Comparison of ENCODE assay signal across 8 cellular contexts in genomic region chr12:56190695-56191155, GRCh38. TPM values are rescaled to one million over a fixed set of nuclear protein-coding genes. Genes with fewer than 3 reads are reported as not detected.
DNase-seq lines count a peak whose midpoint lies in the region; ATAC-seq and TF ChIP-seq lines count a peak whose summit lies in the region.

No MANE protein-coding gene starts in this region.

- H3K4me2 ChIP-seq in GM23248 (ENCODE audit: unreplicated experiment): peak overlapping the region; percentile 100
- peak overlapping the region; percentile 32 for H3K4me2 ChIP-seq in fibroblast of lung (ENCODE audit: extremely low read depth, insufficient read depth, low read length)

- peak overlapping the region; percentile 100 for H3K4me3 ChIP-seq in GM23248
- H3K4me3 ChIP-seq in fibroblast of lung (replicated peaks in 1 of 4; ENCODE audit: control extremely low read depth in 1 of 4, insufficient read depth in 1 of 4, low read depth in 3 of 4, low read length in 4 of 4): peak overlapping the region in 2 of 4 experiments; percentile 90 to 91

- no peak overlapping the region for H3K27ac ChIP-seq in GM23248
- H3K27ac ChIP-seq in fibroblast of lung (ENCODE audit: insufficient read depth, low read length): no peak overlapping the region

- WGBS in GM23248 (ENCODE audit: low coverage in 1 of 2, low lambda C conversion rate in 2 of 2, missing lambda C conversion rate in 2 of 2), 2 experiments: 26% methylated on average over 9 of the region's 9 CpGs

- in situ Hi-C loops in GM23248 (cut with MboI): no loop called here

- DNase-seq in GM23248: peak; percentile 27
- peak; percentile 28 for DNase-seq in RKO (ENCODE audit: low spot score)
- peak in 1 of 2 donors; percentile 21 for DNase-seq in fibroblast of lung (ENCODE audit: low read depth in 2 of 2)
- peak; percentile 16 for DNase-seq in renal cortical epithelial cell (ENCODE audit: low read depth)
- no peak for DNase-seq in NCI-H2107 (lab: John Stamatoyannopoulos, UW)
- DNase-seq in activated CD4-positive, alpha-beta T cell treated with anti-CD3 and anti-CD28 coated beads for 4 hours: no peak
- no peak for DNase-seq in NCI-H1048 (lab: John Stamatoyannopoulos, UW)

- H2AFZ ChIP-seq in GM23248 (peak overlapping the region; percentile 100), fibroblast of lung (ENCODE audit: low read length) (peak overlapping the region; percentile 30)

- no peaks in the 10 kb centered on the region for H3K27me3 ChIP-seq in GM23248 (replicated peaks; ENCODE audit: insufficient read depth)
- H3K27me3 ChIP-seq in fibroblast of lung (ENCODE audit: control insufficient read depth, insufficient read depth, low read length): no peaks in the 10 kb centered on the region

- H3K36me3 ChIP-seq in GM23248 (ENCODE audit: low read depth): peaks cover 4% of the 10 kb centered on the region; the same call in 1 of the 2 replicates
- H3K36me3 ChIP-seq in fibroblast of lung (ENCODE audit: control insufficient read depth, insufficient read depth, low read length): no peaks in the 10 kb centered on the region

- H4K20me1 ChIP-seq in GM23248 (ENCODE audit: insufficient read depth): no peaks in the 10 kb centered on the region
- H4K20me1 ChIP-seq in fibroblast of lung (ENCODE audit: control insufficient read depth, extremely low read depth, insufficient read depth, low read length): no peaks in the 10 kb centered on the region

- peaks cover 11% of the 10 kb centered on the region; the same call in 1 of the 2 replicates for H3F3A ChIP-seq in GM23248 (ENCODE audit: insufficient read depth)

- no peak for TF ChIP-seq CTCF in fibroblast of lung (conservative IDR thresholded peaks at IDR 0.05 in 1 of 2, IDR thresholded peaks at IDR 0.05 in 1 of 2; ENCODE audit: low read depth in 1 of 2, low read length in 2 of 2)

- H3K9me2 ChIP-seq in GM23248 (ENCODE audit: insufficient read depth): no peaks in the 10 kb centered on the region

- H3K9me3 ChIP-seq in GM23248 (ENCODE audit: low read depth): no peaks in the 10 kb centered on the region
- no peaks in the 10 kb centered on the region for H3K9me3 ChIP-seq in fibroblast of lung (ENCODE audit: control insufficient read depth, insufficient read depth, low read depth, low read length)

- peaks cover 36% of the 10 kb centered on the region for H3K79me2 ChIP-seq in GM23248 (ENCODE audit: insufficient read depth)
- H3K79me2 ChIP-seq in fibroblast of lung (ENCODE audit: control insufficient read depth, insufficient read depth, low read length): peaks cover 30% of the 10 kb centered on the region

- H3K4me1 ChIP-seq in GM23248 (ENCODE audit: insufficient read depth) (peaks cover 11% of the 10 kb centered on the region; the same call in 1 of the 2 replicates), fibroblast of lung (ENCODE audit: control insufficient read depth, extremely low read depth, insufficient read depth, low read length) (peaks cover 5% of the 10 kb centered on the region)

- no peak for ATAC-seq in HG03025 (IDR thresholded peaks at IDR 0.05; ENCODE audit: low FRiP score, unreplicated experiment)

- H3K9ac ChIP-seq in GM23248 (peak overlapping the region; percentile 83), fibroblast of lung (ENCODE audit: insufficient read depth, low read length) (no peak overlapping the region)

RNA-seq across cellular contexts. Expression of gene SMARCC2, which starts 1.4 kb away (rescaled TPM):
- 23.4 and 34.0 TPM in 2 replicates for total RNA-seq in GM23248 (2014; rRNA removed; shearing (Covaris generic))
- 64.3 and 66.9 TPM in 2 replicates for polyA plus RNA-seq in GM23248 (2016; fragmentation: Nextera tagmentation; extraction: Ambion mirVana)
- 55.5 and 70.8 TPM in 2 replicates for total RNA-seq in fibroblast of lung
- polyA plus RNA-seq in fibroblast of lung: 60.2 and 69.6 TPM in 2 replicates
- polyA plus RNA-seq in fibroblast of lung (2012): 49.2 and 50.4 TPM in 2 replicates
- 64.1 and 69.7 TPM in 2 replicates for polyA minus RNA-seq in fibroblast of lung (ENCODE audit: low replicate concordance)
- 17.4 and 61.2 TPM in 2 replicates for total RNA-seq in renal cortical epithelial cell

RNA-seq across cellular contexts. Expression of gene RNF41, which starts 31.0 kb away (rescaled TPM):
- total RNA-seq in GM23248 (2014; rRNA removed; shearing (Covaris generic)): 120 and 125 TPM in 2 replicates
- 37.6 and 39.4 TPM in 2 replicates for polyA plus RNA-seq in GM23248 (2016; fragmentation: Nextera tagmentation; extraction: Ambion mirVana)
- 120 and 199 TPM in 2 replicates for total RNA-seq in fibroblast of lung
- 88.4 and 99.7 TPM in 2 replicates for polyA plus RNA-seq in fibroblast of lung
- 55.4 and 62.2 TPM in 2 replicates for polyA plus RNA-seq in fibroblast of lung (2012)
- 494 and 557 TPM in 2 replicates for polyA minus RNA-seq in fibroblast of lung (ENCODE audit: low replicate concordance)
- total RNA-seq in renal cortical epithelial cell: 84.4 and 140 TPM in 2 replicates

RNA-seq across cellular contexts. Expression of gene MYL6, which starts 32.6 kb away (rescaled TPM):
- 2,633 and 2,662 TPM in 2 replicates for total RNA-seq in GM23248 (2014; rRNA removed; shearing (Covaris generic))
- 3,948 and 3,969 TPM in 2 replicates for polyA plus RNA-seq in GM23248 (2016; fragmentation: Nextera tagmentation; extraction: Ambion mirVana)
- 1,163 and 1,517 TPM in 2 replicates for total RNA-seq in fibroblast of lung
- polyA plus RNA-seq in fibroblast of lung: 6,238 and 7,941 TPM in 2 replicates
- polyA plus RNA-seq in fibroblast of lung (2012): 4,582 and 6,828 TPM in 2 replicates
- 818 and 1,187 TPM in 2 replicates for polyA minus RNA-seq in fibroblast of lung (ENCODE audit: low replicate concordance)
- total RNA-seq in renal cortical epithelial cell: 2,255 and 3,927 TPM in 2 replicates

RNA-seq across cellular contexts. Expression of gene NABP2, which starts 33.4 kb away (rescaled TPM):
- 29.9 and 42.1 TPM in 2 replicates for total RNA-seq in GM23248 (2014; rRNA removed; shearing (Covaris generic))
- polyA plus RNA-seq in GM23248 (2016; fragmentation: Nextera tagmentation; extraction: Ambion mirVana): 40.1 and 40.4 TPM in 2 replicates
- 25.9 and 29.2 TPM in 2 replicates for total RNA-seq in fibroblast of lung
- polyA plus RNA-seq in fibroblast of lung: 39.7 and 65.5 TPM in 2 replicates
- 36.4 and 49.3 TPM in 2 replicates for polyA plus RNA-seq in fibroblast of lung (2012)
- 25.1 and 42.7 TPM in 2 replicates for polyA minus RNA-seq in fibroblast of lung (ENCODE audit: low replicate concordance)
- total RNA-seq in renal cortical epithelial cell: 17.8 and 20.8 TPM in 2 replicates

RNA-seq across cellular contexts. Expression of gene MYL6B, which starts 38.3 kb away (rescaled TPM):
- 23.5 and 53.2 TPM in 2 replicates for total RNA-seq in GM23248 (2014; rRNA removed; shearing (Covaris generic))
- 67.8 and 72.8 TPM in 2 replicates for polyA plus RNA-seq in GM23248 (2016; fragmentation: Nextera tagmentation; extraction: Ambion mirVana)
- 71.7 and 98.6 TPM in 2 replicates for total RNA-seq in fibroblast of lung
- 87.7 and 99.1 TPM in 2 replicates for polyA plus RNA-seq in fibroblast of lung
- polyA plus RNA-seq in fibroblast of lung (2012): 163 and 171 TPM in 2 replicates
- polyA minus RNA-seq in fibroblast of lung (ENCODE audit: low replicate concordance): 40.3 and 69.5 TPM in 2 replicates
- total RNA-seq in renal cortical epithelial cell: 57.8 and 70.2 TPM in 2 replicates

Comparison
In these comparisons a context has a peak if more than half of its experiments do, and no peak if none do; other contexts are left out.
1. DNase-seq: peak in GM23248 (single experiment), RKO (single experiment) and renal cortical epithelial cell (single experiment); none in NCI-H2107 (single experiment), activated CD4-positive, alpha-beta T cell treated with anti-CD3 and anti-CD28 coated beads for 4 hours (0 of 2) and NCI-H1048 (single experiment).